In genomic region chr20:11745160-11745559, GRCh38 we compare ENCODE assay signal across 30 cellular contexts.
A peak's percentile ranks its signal among the peaks of the same experiment; 100 is the strongest.
DNase-seq lines count a peak whose midpoint lies in the region; ATAC-seq and TF ChIP-seq lines count a peak whose summit lies in the region.
"Had no signal": no experiment of that assay in that cellular context is flagged by ENCODE, and none has a peak within 500 bp of the region (broad histone marks: within the 10 kb centered on the region; RNA-seq: fewer than 3 reads in every experiment).

No MANE protein-coding gene starts in this region.

- no peak overlapping the region for H3K4me2 ChIP-seq in neural cell (ENCODE audit: low read length)
- H3K4me2 ChIP-seq: A549; BLaER1; BLaER1 treated with 17β-estradiol and CSF1 and Interleukin-3, amounts not matched to agents 10 nM and 100 nM had no signal

- H3F3A ChIP-seq in neural cell (ENCODE audit: insufficient read depth, low read length, poor library complexity, severe bottlenecking) = no peaks in the 10 kb centered on the region

- in situ Hi-C loops in G401 (cut with HindIII; ENCODE audit: low sequenced_read_pairs) = no loop called here

- TF ChIP-seq EP300 in neural cell (conservative IDR thresholded peaks at IDR 0.05; ENCODE audit: poor library complexity, severe bottlenecking) = no peak

- H3K27ac ChIP-seq in neural cell (ENCODE audit: low read length) = peak overlapping the region; percentile 10
- H3K27ac ChIP-seq: 22Rv1; A549; BLaER1; BLaER1 treated with 17β-estradiol and CSF1 and Interleukin-3, amounts not matched to agents 10 nM and 100 nM; C4-2B had no signal

- H3K36me3 ChIP-seq in neural cell (ENCODE audit: insufficient read depth, low read length) = no peaks in the 10 kb centered on the region
- H3K36me3 ChIP-seq: BE2C; BLaER1; BLaER1 treated with 17β-estradiol and CSF1 and Interleukin-3, amounts not matched to agents 10 nM and 100 nM had no signal

- H3K9me2 ChIP-seq in neural cell (ENCODE audit: insufficient read depth, low read length) = no peaks in the 10 kb centered on the region

- H4K20me1 ChIP-seq in neural cell (ENCODE audit: insufficient read depth) = no peaks in the 10 kb centered on the region
- H4K20me1 ChIP-seq: BLaER1; BLaER1 treated with 17β-estradiol and CSF1 and Interleukin-3, amounts not matched to agents 10 nM and 100 nM had no signal

- no peak overlapping the region for H3K4me3 ChIP-seq in neural cell (ENCODE audit: low read length)
- H3K4me3 ChIP-seq: A549; BLaER1; BLaER1 treated with 17β-estradiol and CSF1 and Interleukin-3, amounts not matched to agents 10 nM and 100 nM had no signal

- no peak overlapping the region for H3K9ac ChIP-seq in neural cell (ENCODE audit: low read length)
- H3K9ac ChIP-seq: BLaER1; BLaER1 treated with 17β-estradiol and CSF1 and Interleukin-3, amounts not matched to agents 10 nM and 100 nM had no signal

- H3K27me3 ChIP-seq in neural cell (ENCODE audit: insufficient read depth, low read depth, low read length) = no peaks in the 10 kb centered on the region
- H3K27me3 ChIP-seq: BE2C; BLaER1; BLaER1 treated with 17β-estradiol and CSF1 and Interleukin-3, amounts not matched to agents 10 nM and 100 nM had no signal

- TF ChIP-seq RAD21 in neural cell (conservative IDR thresholded peaks at IDR 0.05) = no peak

- H3K9me3 ChIP-seq in neural cell (ENCODE audit: low read length) = no peaks in the 10 kb centered on the region
- H3K9me3 ChIP-seq: A549, BE2C, Caco-2 had no signal

- no peaks in the 10 kb centered on the region for H3K79me2 ChIP-seq in neural cell (replicated peaks; ENCODE audit: insufficient read depth, low read length)

- no peak overlapping the region for H2AFZ ChIP-seq in neural cell (ENCODE audit: low read depth, low read length)

- TF ChIP-seq CTCF in neural cell (IDR thresholded peaks at IDR 0.05; ENCODE audit: poor library complexity, severe bottlenecking) = no peak

- DNase-seq in G401 (ENCODE audit: low spot score) = peak; percentile 64
- DNase-seq in cerebellar cortex (ENCODE audit: low spot score) = peak; percentile 52
- no peak for DNase-seq in T-helper 9 cell
- DNase-seq in dedifferentiated amniotic fluid mesenchymal stem cell (ENCODE audit: extremely low spot score) = no peak
- DNase-seq: 8988T; ACHN; AML-193; BE2C; Caco-2; Calu3; CD4-positive, alpha-beta memory T cell; CD4-positive, alpha-beta T cell; CD4-positive, CD25-positive, alpha-beta regulatory T cell; CD8-positive, alpha-beta memory T cell; CD8-positive, alpha-beta T cell; COR-L47; DMS 273 treated with DMSO at 0.1 percent for 48 hours; DMS153; DMS53; DMS79; DMS79 treated with DMSO at 0.1 percent for 48 hours; DND-41; EL had no signal

- ATAC-seq in GM21390 (IDR thresholded peaks at IDR 0.05; ENCODE audit: unreplicated experiment) = no peak
- ATAC-seq: A549; CD8-positive, alpha-beta T cell had no signal

TF ChIP-seq in neural cell, 6 proteins besides CTCF, POLR2A, EP300 and RAD21:
- no peak for TF ChIP-seq TAF1 (IDR thresholded peaks at IDR 0.05; ENCODE audit: low read depth)

Comparison
In these comparisons a context has a peak if more than half of its experiments do, and no peak if none do; other contexts are left out.
1. DNase-seq: peak in G401 (single experiment) and cerebellar cortex (single experiment); none in T-helper 9 cell (single experiment) and dedifferentiated amniotic fluid mesenchymal stem cell (single experiment).